ENCODE assay signal across 12 cellular contexts in the genomic region with DNA sequence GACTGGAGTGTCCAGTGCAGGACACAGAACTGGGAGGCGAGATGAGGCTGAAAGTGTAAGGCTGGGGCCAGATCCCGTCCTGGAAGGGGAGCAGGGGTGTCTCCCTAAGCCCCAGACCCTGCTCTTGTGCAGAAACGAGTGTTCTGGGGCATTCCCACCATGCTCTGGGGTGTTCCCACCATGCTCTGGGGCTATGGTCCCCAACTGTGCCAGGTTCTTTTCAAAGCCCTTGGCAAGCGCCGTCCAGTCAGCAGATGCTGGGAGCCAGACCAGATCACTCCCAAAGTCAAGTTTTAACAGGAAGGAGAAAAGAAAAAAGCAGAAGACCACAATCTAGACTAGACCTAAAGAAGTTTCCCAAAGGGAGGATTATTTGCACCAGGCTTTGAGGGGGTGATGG. TPM values are rescaled to one million over a fixed set of nuclear protein-coding genes. Genes with fewer than 3 reads are reported as not detected.
DNase-seq lines count a peak whose midpoint lies in the region; FAIRE-seq and TF ChIP-seq lines count a peak whose summit lies in the region.
"Had no signal": no experiment of that assay in that cellular context is flagged by ENCODE, and none has a peak within 500 bp of the region (broad histone marks: within the 10 kb centered on the region; RNA-seq: fewer than 3 reads in every experiment).

No MANE protein-coding gene starts in this region.

- no peak overlapping the region for H3K14ac ChIP-seq in neuronal stem cell (ENCODE audit: low read length)

- H2BK15ac ChIP-seq in neuronal stem cell (ENCODE audit: low read length): no peak overlapping the region

- no peak overlapping the region for H4K91ac ChIP-seq in neuronal stem cell (ENCODE audit: low read depth, low read length, poor library complexity)

- H3K9me3 ChIP-seq in testis: no peaks in the 10 kb centered on the region
- H3K9me3 ChIP-seq in small intestine (ENCODE audit: control insufficient read depth, low read depth): no peaks in the 10 kb centered on the region
- no peaks in the 10 kb centered on the region for H3K9me3 ChIP-seq in neuronal stem cell (replicated peaks in 1 of 2; ENCODE audit: control insufficient read depth in 2 of 2, insufficient read depth in 1 of 2, low read depth in 1 of 2, low read length in 2 of 2)

- no peaks in the 10 kb centered on the region for H3K27me3 Mint-ChIP-seq in activated CD4-positive, alpha-beta T cell treated with anti-CD3 and anti-CD28 coated beads, Interleukin-2, amount 10 ng/mL, durations not matched to agents 7 days and 5 days

- no peak overlapping the region for H3K18ac ChIP-seq in neuronal stem cell (ENCODE audit: low read length)

- peaks cover 29% of the 10 kb centered on the region for H3K4me1 Mint-ChIP-seq in activated CD4-positive, alpha-beta T cell treated with anti-CD3 and anti-CD28 coated beads, Interleukin-2, amount 10 ng/mL, durations not matched to agents 7 days and 5 days

- no peak overlapping the region for H2AFZ ChIP-seq in neuronal stem cell (ENCODE audit: low read length)
- H2AFZ ChIP-seq: parathyroid adenoma had no signal

- H3K4me3 ChIP-seq in dorsolateral prefrontal cortex (peak overlapping the region in 4 of 59 donors; percentile 97 to 100 (median 98)), testis (no peak overlapping the region), small intestine (ENCODE audit: low read depth in 1 of 2, low read length in 2 of 2) (no peak overlapping the region), neuronal stem cell (ENCODE audit: low read length in 2 of 2) (no peak overlapping the region)

- H2BK5ac ChIP-seq in neuronal stem cell (ENCODE audit: low read length): no peak overlapping the region

- no peaks in the 10 kb centered on the region for H3K36me3 ChIP-seq in testis (ENCODE audit: low read depth, missing control alignments)
- H3K36me3 ChIP-seq in small intestine (ENCODE audit: control insufficient read depth in 2 of 2, insufficient read depth in 2 of 2, low read length in 2 of 2): peaks cover 6 to 9% of the 10 kb centered on the region in 2 donors
- H3K36me3 ChIP-seq in neuronal stem cell (replicated peaks in 1 of 2; ENCODE audit: control insufficient read depth in 2 of 2, insufficient read depth in 2 of 2, low read length in 2 of 2): peaks cover 10 to 46% of the 10 kb centered on the region in 2 donors

- H3K36me3 Mint-ChIP-seq in activated CD4-positive, alpha-beta T cell treated with anti-CD3 and anti-CD28 coated beads, Interleukin-2, amount 10 ng/mL, durations not matched to agents 7 days and 5 days (ENCODE audit: low read depth): peaks cover 8% of the 10 kb centered on the region

- TF ChIP-seq CTCF in dorsolateral prefrontal cortex (IDR thresholded peaks at IDR 0.05 in 54 of 56, conservative IDR thresholded peaks at IDR 0.05 in 2 of 56; ENCODE audit: low read depth in 1 of 56, partially characterized antibody in 56 of 56): no peak
- no peak for TF ChIP-seq CTCF in testis (IDR thresholded peaks at IDR 0.05)

- H3K27me3 ChIP-seq in dorsolateral prefrontal cortex: no peaks in the 10 kb centered on the region
- H3K27me3 ChIP-seq in testis: no peaks in the 10 kb centered on the region
- no peaks in the 10 kb centered on the region for H3K27me3 ChIP-seq in small intestine (ENCODE audit: control insufficient read depth in 2 of 2, insufficient read depth in 2 of 2, low read length in 2 of 2)
- no peaks in the 10 kb centered on the region for H3K27me3 ChIP-seq in neuronal stem cell (ENCODE audit: control insufficient read depth in 3 of 3, insufficient read depth in 3 of 3, low read depth in 1 of 3, low read length in 3 of 3)

- H3K4ac ChIP-seq in neuronal stem cell (ENCODE audit: low read length): no peak overlapping the region

- POLR2A ChIA-PET in activated CD4-positive, alpha-beta T cell treated with anti-CD3 and anti-CD28 coated beads, Interleukin-2, amount 10 ng/mL, durations not matched to agents 7 days and 5 days (lab: Charles Lee): no interaction called here

- WGBS in testis, 2 donors: 52 to 69% methylated on average over 5 of the region's 5 CpGs
- WGBS in small intestine, 3 donors: 76 to 90% (median 87%) methylated on average over 5 of the region's 5 CpGs
- no CpG with 5 or more reads among the region's 5 CpGs for WGBS in neuronal stem cell (ENCODE audit: extremely low coverage in 2 of 2, insufficient read length in 2 of 2, insufficient replicate concordance in 1 of 2), 2 donors

- H4K8ac ChIP-seq in neuronal stem cell (ENCODE audit: low read depth, low read length): no peak overlapping the region

- no peak overlapping the region for H3K9ac ChIP-seq in neuronal stem cell (ENCODE audit: low read depth, low read length, poor library complexity)
- H3K9ac ChIP-seq: parathyroid adenoma had no signal

- H3K27ac ChIP-seq in dorsolateral prefrontal cortex: peak overlapping the region in 56 of 59 donors; percentile 26 to 99 (median 95)
- peak overlapping the region in 1 of 2 donors; percentile 63 for H3K27ac ChIP-seq in testis
- H3K27ac ChIP-seq in small intestine (ENCODE audit: low read depth in 1 of 2, low read length in 1 of 2): no peak overlapping the region
- no peak overlapping the region for H3K27ac ChIP-seq in neuronal stem cell (replicated peaks; ENCODE audit: low read length)
- H3K27ac ChIP-seq: parathyroid adenoma had no signal

- DNase-seq in activated CD4-positive, alpha-beta T cell treated with anti-CD3 and anti-CD28 coated beads, Interleukin-2, amount 10 ng/mL, durations not matched to agents 7 days and 5 days: no peak
- DNase-seq in activated CD4-positive, alpha-beta T cell treated with anti-CD3 and anti-CD28 coated beads, Interleukin-2, amount 50 U/mL, for 1 hour: no peak
- DNase-seq in dorsolateral prefrontal cortex: peak in 5 of 10 donors; percentile 45 to 72 (median 50)
- peak; percentile 49 for DNase-seq in midbrain (lab: John Stamatoyannopoulos, UW)
- peak; percentile 70 for DNase-seq in testis
- no peak for DNase-seq in HuH-7.5 (ENCODE audit: low spot score)
- no peak for DNase-seq in small intestine
- DNase-seq in neuronal stem cell (ENCODE audit: low spot score): no peak
- DNase-seq: ACHN, activated gamma-delta T cell treated with Interleukin-2 at 50 U/mL for 16 hours, NCI-H1417 treated with DMSO at 0.1 percent for 48 hours had no signal

- no peak overlapping the region for H2AK5ac ChIP-seq in neuronal stem cell (ENCODE audit: low read depth, low read length)

- TF ChIP-seq POLR2A in testis (IDR thresholded peaks at IDR 0.05): no peak

- H3K4me2 ChIP-seq in neuronal stem cell (ENCODE audit: insufficient read depth, low read length, poor library complexity, severe bottlenecking): no peak overlapping the region

- no peak for FAIRE-seq in small intestine (lab: Jason Lieb, UNC)

- peaks cover 13% of the 10 kb centered on the region for H3K79me1 ChIP-seq in neuronal stem cell (ENCODE audit: low read depth, low read length)

- H3K23ac ChIP-seq in neuronal stem cell (ENCODE audit: low read depth, low read length, poor library complexity): no peak overlapping the region

- H2BK12ac ChIP-seq in neuronal stem cell (ENCODE audit: low read length): no peak overlapping the region

- H3K4me1 ChIP-seq in testis (peaks cover 37% of the 10 kb centered on the region), small intestine (ENCODE audit: control insufficient read depth in 2 of 2, insufficient read depth in 1 of 2, low read depth in 1 of 2, low read length in 1 of 2) (peaks cover 0 to 5% of the 10 kb centered on the region in 2 donors), neuronal stem cell (ENCODE audit: control insufficient read depth in 2 of 2, insufficient read depth in 1 of 2, low read depth in 1 of 2, low read length in 2 of 2) (peaks cover 9 to 14% of the 10 kb centered on the region in 2 donors)
- H3K4me1 ChIP-seq: parathyroid adenoma had no signal

- H3K27ac Mint-ChIP-seq in activated CD4-positive, alpha-beta T cell treated with anti-CD3 and anti-CD28 coated beads, Interleukin-2, amount 10 ng/mL, durations not matched to agents 7 days and 5 days: no peak overlapping the region

- peak overlapping the region; percentile 33 for H3K4me3 Mint-ChIP-seq in activated CD4-positive, alpha-beta T cell treated with anti-CD3 and anti-CD28 coated beads, Interleukin-2, amount 10 ng/mL, durations not matched to agents 7 days and 5 days

- H2BK120ac ChIP-seq in neuronal stem cell (ENCODE audit: low read depth, low read length): no peak overlapping the region

- CTCF ChIA-PET in activated CD4-positive, alpha-beta T cell treated with anti-CD3 and anti-CD28 coated beads, Interleukin-2, amount 10 ng/mL, durations not matched to agents 7 days and 5 days (lab: Charles Lee): interaction anchor here (1.2 to 1.4 kb wide), 2 partner anchors 29 to 180 kb away, joined by 3 to 4 read pairs; partner anchors contain the start of gene NCBP3

- intact Hi-C loops in dorsolateral prefrontal cortex (cut with DNase I): loop anchor here (5.0 to 10.0 kb wide), 4 partner anchors 61 to 621 kb away; no protein-coding TSS in a partner anchor
- intact Hi-C loops in testis (cut with DNase I; ENCODE audit: low total_unique reads): no loop called here

- no peaks in the 10 kb centered on the region for H3K9me3 Mint-ChIP-seq in activated CD4-positive, alpha-beta T cell treated with anti-CD3 and anti-CD28 coated beads, Interleukin-2, amount 10 ng/mL, durations not matched to agents 7 days and 5 days

RNA-seq across cellular contexts. Expression of gene TAX1BP3, which starts 2.5 kb away (rescaled TPM):
- 10 to 100 TPM; 17.4 to 18.4 TPM for total RNA-seq in activated CD4-positive, alpha-beta T cell treated with anti-CD3 and anti-CD28 coated beads, Interleukin-2, amount 10 ng/mL, durations not matched to agents 7 days and 5 days
- 10 to 100 TPM; 19.0 to 75.8 (median 38.4) TPM for total RNA-seq in dorsolateral prefrontal cortex
- total RNA-seq in testis: 100 to 1,000 TPM; 150 to 212 TPM
- 93.6 TPM for polyA plus RNA-seq in testis (ENCODE audit: insufficient read depth, low read depth, low replicate concordance)
- 100 to 1,000 TPM; 102 to 442 (median 356) TPM for polyA plus RNA-seq in small intestine
- 39.2 TPM for polyA plus RNA-seq in neuronal stem cell (2013, experiment 1 of 2)
- 37.4 TPM for polyA plus RNA-seq in neuronal stem cell (2013, experiment 2 of 2)

RNA-seq across cellular contexts. Expression of gene EMC6, which starts 2.8 kb away (rescaled TPM):
- total RNA-seq in activated CD4-positive, alpha-beta T cell treated with anti-CD3 and anti-CD28 coated beads, Interleukin-2, amount 10 ng/mL, durations not matched to agents 7 days and 5 days: 10 to 100 TPM; 34.8 to 37.3 TPM
- total RNA-seq in dorsolateral prefrontal cortex: 10 to 100 TPM; 13.3 to 35.5 (median 25.3) TPM
- 10 to 100 TPM; 39.0 to 46.5 TPM for total RNA-seq in testis
- 74.1 TPM for polyA plus RNA-seq in testis (ENCODE audit: insufficient read depth, low read depth, low replicate concordance)
- 10 to 100 TPM; 62.2 to 85.4 (median 81.7) TPM for polyA plus RNA-seq in small intestine
- polyA plus RNA-seq in neuronal stem cell (2013, experiment 1 of 2): 122 TPM
- polyA plus RNA-seq in neuronal stem cell (2013, experiment 2 of 2): 117 TPM

RNA-seq across cellular contexts. Expression of gene CTNS, which starts 29.3 kb away (rescaled TPM):
- 10 to 100 TPM; 10.3 TPM for total RNA-seq in activated CD4-positive, alpha-beta T cell treated with anti-CD3 and anti-CD28 coated beads, Interleukin-2, amount 10 ng/mL, durations not matched to agents 7 days and 5 days
- 10 to 100 TPM in 47 of 120 experiments, 1 to 10 TPM in 73; 5.0 to 16.5 (median 9.6) TPM for total RNA-seq in dorsolateral prefrontal cortex
- total RNA-seq in testis: 10 to 100 TPM; 43.8 to 57.3 TPM
- polyA plus RNA-seq in testis (ENCODE audit: insufficient read depth, low read depth, low replicate concordance): 50.4 TPM
- 1 to 10 TPM; 5.4 to 8.0 (median 5.9) TPM for polyA plus RNA-seq in small intestine
- polyA plus RNA-seq in neuronal stem cell (2013, experiment 1 of 2): 12.5 TPM
- polyA plus RNA-seq in neuronal stem cell (2013, experiment 2 of 2): 12.7 TPM

RNA-seq across cellular contexts. Expression of gene SHPK, which starts 29.8 kb away (rescaled TPM):
- total RNA-seq in activated CD4-positive, alpha-beta T cell treated with anti-CD3 and anti-CD28 coated beads, Interleukin-2, amount 10 ng/mL, durations not matched to agents 7 days and 5 days: 10 to 100 TPM; 11.5 to 12.3 TPM
- total RNA-seq in dorsolateral prefrontal cortex (10 to 100 TPM in 113 of 120 experiments, 1 to 10 TPM in 7; 7.4 to 28.1 (median 15.1) TPM), testis (10 to 100 TPM; 23.6 to 33.8 TPM)
- polyA plus RNA-seq in testis (ENCODE audit: insufficient read depth, low read depth, low replicate concordance) (9.0 TPM), small intestine (10 to 100 TPM; 12.7 to 21.9 (median 16.5) TPM)
- 13.9 TPM for polyA plus RNA-seq in neuronal stem cell (2013, experiment 1 of 2)
- 14.1 TPM for polyA plus RNA-seq in neuronal stem cell (2013, experiment 2 of 2)

RNA-seq across cellular contexts. Expression of gene P2RX5, which starts 30.1 kb away (rescaled TPM):
- total RNA-seq in activated CD4-positive, alpha-beta T cell treated with anti-CD3 and anti-CD28 coated beads, Interleukin-2, amount 10 ng/mL, durations not matched to agents 7 days and 5 days: 10 to 100 TPM; 33.6 to 39.4 TPM
- 10 to 100 TPM in 114 of 120 experiments, 1 to 10 TPM in 6; 3.8 to 27.6 (median 16.9) TPM for total RNA-seq in dorsolateral prefrontal cortex
- 1 to 10 TPM; 2.0 to 3.0 TPM for total RNA-seq in testis
- 3.7 TPM for polyA plus RNA-seq in testis (ENCODE audit: insufficient read depth, low read depth, low replicate concordance)
- polyA plus RNA-seq in small intestine: 1 to 10 TPM in 2 of 3 donors, under 1 TPM in 1; 0.67 to 5.6 (median 3.0) TPM
- polyA plus RNA-seq in neuronal stem cell (2013, experiment 1 of 2): 0.31 TPM
- 0.43 TPM for polyA plus RNA-seq in neuronal stem cell (2013, experiment 2 of 2)

Comparison
In these comparisons a context has a peak if more than half of its experiments do, and no peak if none do; other contexts are left out.
1. DNase-seq: peak in midbrain (single experiment) and testis (single experiment); none in activated CD4-positive, alpha-beta T cell treated with anti-CD3 and anti-CD28 coated beads, Interleukin-2, amount 10 ng/mL, durations not matched to agents 7 days and 5 days (single experiment), activated CD4-positive, alpha-beta T cell treated with anti-CD3 and anti-CD28 coated beads, Interleukin-2, amount 50 U/mL, for 1 hour (single experiment), HuH-7.5 (single experiment), small intestine (single experiment) and neuronal stem cell (single experiment).
2. H3K27ac ChIP-seq: peak in dorsolateral prefrontal cortex (56 of 59); none in small intestine (0 of 2) and neuronal stem cell (single experiment).